In genomic region chr15:51403072-51403878, GRCh38 we compare ENCODE assay signal across 9 cellular contexts.
A peak's percentile ranks its signal among the peaks of the same experiment; 100 is the strongest.
DNase-seq lines count a peak whose midpoint lies in the region; ATAC-seq and TF ChIP-seq lines count a peak whose summit lies in the region.
"Had no signal": no experiment of that assay in that cellular context is flagged by ENCODE, and none has a peak within 500 bp of the region (broad histone marks: within the 10 kb centered on the region; RNA-seq: fewer than 3 reads in every experiment).

No MANE protein-coding gene starts in this region.

- H3K36me3 Mint-ChIP-seq in natural killer cell treated with Interleukin-12 subunit alpha and Interleukin-12 subunit beta and Interleukin-15 and Interleukin-18, amount 100 ng/mL, for 72 hours: no peaks in the 10 kb centered on the region
- H3K36me3 Mint-ChIP-seq: memory B cell had no signal

- peaks cover 14% of the 10 kb centered on the region in 2 donors for H3K27me3 Mint-ChIP-seq in natural killer cell treated with Interleukin-12 subunit alpha and Interleukin-12 subunit beta and Interleukin-15 and Interleukin-18, amount 100 ng/mL, for 72 hours

- in situ Hi-C loops in astrocyte of the spinal cord (cut with HindIII; ENCODE audit: low sequenced_read_pairs): no loop called here

- no peaks in the 10 kb centered on the region for H3K9me3 Mint-ChIP-seq in natural killer cell treated with Interleukin-12 subunit alpha and Interleukin-12 subunit beta and Interleukin-15 and Interleukin-18, amount 100 ng/mL, for 72 hours
- H3K9me3 Mint-ChIP-seq: memory B cell had no signal

- no peak overlapping the region for H3K4me3 Mint-ChIP-seq in natural killer cell treated with Interleukin-12 subunit alpha and Interleukin-12 subunit beta and Interleukin-15 and Interleukin-18, amount 100 ng/mL, for 72 hours
- H3K4me3 Mint-ChIP-seq: memory B cell had no signal

- no peak overlapping the region for H3K27ac Mint-ChIP-seq in natural killer cell treated with Interleukin-12 subunit alpha and Interleukin-12 subunit beta and Interleukin-15 and Interleukin-18, amount 100 ng/mL, for 72 hours
- H3K27ac Mint-ChIP-seq: memory B cell had no signal

- ATAC-seq in natural killer cell treated with Interleukin-12 subunit alpha and Interleukin-12 subunit beta and Interleukin-15 and Interleukin-18, amount 100 ng/mL, for 72 hours: no peak

- H3K4me3 ChIP-seq in astrocyte of the spinal cord (ENCODE audit: low read depth, low read length): no peak overlapping the region

- DNase-seq in EH (ENCODE audit: low read depth) (peak; percentile 46), LoVo (ENCODE audit: low spot score) (peak; percentile 16), astrocyte of the spinal cord (ENCODE audit: low read depth, low spot score) (peak; percentile 55), left kidney (ENCODE audit: low read depth, low spot score) (peak; percentile 69), NCI-H345 (lab: John Stamatoyannopoulos, UW) (no peak), cerebellar nuclear complex (lab: John Stamatoyannopoulos, UW) (no peak)
- no peak for DNase-seq in natural killer cell treated with Interleukin-12 subunit alpha and Interleukin-12 subunit beta and Interleukin-15 and Interleukin-18, amount 100 ng/mL, for 72 hours (ENCODE audit: low spot score)
- DNase-seq in activated CD4-positive, alpha-beta T cell treated with anti-CD3 and anti-CD28 coated beads, Interleukin-2, amount 50 U/mL, for 4 hours: no peak

- no peaks in the 10 kb centered on the region for H3K4me1 Mint-ChIP-seq in natural killer cell treated with Interleukin-12 subunit alpha and Interleukin-12 subunit beta and Interleukin-15 and Interleukin-18, amount 100 ng/mL, for 72 hours (ENCODE audit: low read depth in 2 of 2)

- TF ChIP-seq CTCF in astrocyte of the spinal cord (IDR thresholded peaks at IDR 0.05; ENCODE audit: low read depth, low read length): peak; percentile 72

Comparison
In these comparisons a context has a peak if more than half of its experiments do, and no peak if none do; other contexts are left out.
1. DNase-seq: peak in EH (single experiment), LoVo (single experiment), astrocyte of the spinal cord (single experiment) and left kidney (single experiment); none in NCI-H345 (single experiment), natural killer cell treated with Interleukin-12 subunit alpha and Interleukin-12 subunit beta and Interleukin-15 and Interleukin-18, amount 100 ng/mL, for 72 hours (single experiment), activated CD4-positive, alpha-beta T cell treated with anti-CD3 and anti-CD28 coated beads, Interleukin-2, amount 50 U/mL, for 4 hours (0 of 2) and cerebellar nuclear complex (0 of 2).